Comparison of ENCODE assay signal across 1 cellular context in the genomic region with DNA sequence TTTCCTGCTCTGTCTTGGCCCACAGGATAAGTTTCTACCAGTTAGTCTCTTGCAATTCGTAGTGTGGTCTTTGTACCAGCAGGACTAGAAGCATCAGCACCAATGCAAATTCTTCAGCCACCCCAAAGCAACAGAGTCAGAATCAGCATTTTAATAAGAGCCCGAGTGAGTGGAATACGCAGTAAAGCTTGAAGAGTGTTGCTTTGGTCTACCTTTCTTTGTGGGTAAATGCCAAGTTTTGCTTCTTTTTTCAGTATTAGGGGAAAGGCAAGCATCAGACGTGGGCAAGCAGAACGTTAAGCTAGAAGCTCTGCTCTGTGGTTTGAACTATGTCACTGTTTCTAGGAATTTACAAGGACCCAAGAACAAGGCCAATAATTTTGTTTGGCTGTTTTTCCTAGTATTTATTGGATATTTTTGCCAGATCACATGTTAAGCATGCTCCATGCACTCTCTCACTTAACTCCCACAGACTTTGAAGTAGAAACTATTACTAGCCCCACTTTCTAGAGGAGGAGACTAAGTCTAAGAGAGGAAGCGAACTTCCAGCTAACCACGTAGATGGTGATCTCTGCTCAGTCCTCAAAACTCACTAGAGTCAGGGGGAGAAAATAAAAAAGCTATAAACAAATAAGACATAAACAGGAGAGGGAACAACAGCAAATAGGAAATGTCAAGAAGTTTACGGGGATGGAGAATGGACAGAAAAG.
TF ChIP-seq lines count a peak whose summit lies in the region.

No MANE protein-coding gene starts in this region.

TF ChIP-seq in GM23338, 12 proteins besides CTCF, POLR2A, EP300 and RAD21 (continued from another document):
- TF ChIP-seq ZNF331 (CRISPR knock-in tag; IDR thresholded peaks at IDR 0.05; ENCODE audit: low read depth) (no peak), EZH2phosphoT487 (IDR thresholded peaks at IDR 0.05; ENCODE audit: unreplicated experiment) (no peak), STAT1 (IDR thresholded peaks at IDR 0.05; ENCODE audit: unreplicated experiment) (no peak), CREB1 (CRISPR knock-in tag; IDR thresholded peaks at IDR 0.05; ENCODE audit: low read depth) (no peak), JUNB (IDR thresholded peaks at IDR 0.05; ENCODE audit: unreplicated experiment) (no peak)
- TF ChIP-seq, protein P1, sequence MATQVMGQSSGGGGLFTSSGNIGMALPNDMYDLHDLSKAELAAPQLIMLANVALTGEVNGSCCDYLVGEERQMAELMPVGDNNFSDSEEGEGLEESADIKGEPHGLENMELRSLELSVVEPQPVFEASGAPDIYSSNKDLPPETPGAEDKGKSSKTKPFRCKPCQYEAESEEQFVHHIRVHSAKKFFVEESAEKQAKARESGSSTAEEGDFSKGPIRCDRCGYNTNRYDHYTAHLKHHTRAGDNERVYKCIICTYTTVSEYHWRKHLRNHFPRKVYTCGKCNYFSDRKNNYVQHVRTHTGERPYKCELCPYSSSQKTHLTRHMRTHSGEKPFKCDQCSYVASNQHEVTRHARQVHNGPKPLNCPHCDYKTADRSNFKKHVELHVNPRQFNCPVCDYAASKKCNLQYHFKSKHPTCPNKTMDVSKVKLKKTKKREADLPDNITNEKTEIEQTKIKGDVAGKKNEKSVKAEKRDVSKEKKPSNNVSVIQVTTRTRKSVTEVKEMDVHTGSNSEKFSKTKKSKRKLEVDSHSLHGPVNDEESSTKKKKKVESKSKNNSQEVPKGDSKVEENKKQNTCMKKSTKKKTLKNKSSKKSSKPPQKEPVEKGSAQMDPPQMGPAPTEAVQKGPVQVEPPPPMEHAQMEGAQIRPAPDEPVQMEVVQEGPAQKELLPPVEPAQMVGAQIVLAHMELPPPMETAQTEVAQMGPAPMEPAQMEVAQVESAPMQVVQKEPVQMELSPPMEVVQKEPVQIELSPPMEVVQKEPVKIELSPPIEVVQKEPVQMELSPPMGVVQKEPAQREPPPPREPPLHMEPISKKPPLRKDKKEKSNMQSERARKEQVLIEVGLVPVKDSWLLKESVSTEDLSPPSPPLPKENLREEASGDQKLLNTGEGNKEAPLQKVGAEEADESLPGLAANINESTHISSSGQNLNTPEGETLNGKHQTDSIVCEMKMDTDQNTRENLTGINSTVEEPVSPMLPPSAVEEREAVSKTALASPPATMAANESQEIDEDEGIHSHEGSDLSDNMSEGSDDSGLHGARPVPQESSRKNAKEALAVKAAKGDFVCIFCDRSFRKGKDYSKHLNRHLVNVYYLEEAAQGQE (IDR thresholded peaks at IDR 0.05; ENCODE audit: unreplicated experiment): no peak
- TF ChIP-seq, protein P2, sequence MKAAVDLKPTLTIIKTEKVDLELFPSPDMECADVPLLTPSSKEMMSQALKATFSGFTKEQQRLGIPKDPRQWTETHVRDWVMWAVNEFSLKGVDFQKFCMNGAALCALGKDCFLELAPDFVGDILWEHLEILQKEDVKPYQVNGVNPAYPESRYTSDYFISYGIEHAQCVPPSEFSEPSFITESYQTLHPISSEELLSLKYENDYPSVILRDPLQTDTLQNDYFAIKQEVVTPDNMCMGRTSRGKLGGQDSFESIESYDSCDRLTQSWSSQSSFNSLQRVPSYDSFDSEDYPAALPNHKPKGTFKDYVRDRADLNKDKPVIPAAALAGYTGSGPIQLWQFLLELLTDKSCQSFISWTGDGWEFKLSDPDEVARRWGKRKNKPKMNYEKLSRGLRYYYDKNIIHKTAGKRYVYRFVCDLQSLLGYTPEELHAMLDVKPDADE (IDR thresholded peaks at IDR 0.05): no peak
